ENCODE assay signal across 8 cellular contexts in genomic region chr3:19543212-19543841, GRCh38.
DNase-seq lines count a peak whose midpoint lies in the region; ATAC-seq and TF ChIP-seq lines count a peak whose summit lies in the region.

No MANE protein-coding gene starts in this region.

- no peak for TF ChIP-seq POLR2A in heart left ventricle (IDR thresholded peaks at IDR 0.05)

- H3K4me3 ChIP-seq in heart left ventricle: no peak overlapping the region

- peak overlapping the region; percentile 21 for H3K4me3 Mint-ChIP-seq in activated B cell treated with CpG ODN at 0.5 μM for 24 hours
- no peak overlapping the region for H3K4me3 Mint-ChIP-seq in mesothelial cell of epicardium
- no peak overlapping the region for H3K4me3 Mint-ChIP-seq in activated T-cell treated with anti-CD3 and anti-CD28 coated beads, Interleukin-2, amount 50 U/mL, for 4 hours

- TF ChIP-seq CTCF in heart left ventricle (IDR thresholded peaks at IDR 0.05) (peak; percentile 32 to 62 (median 58)), activated B cell treated with CpG ODN at 0.5 μM for 24 hours (IDR thresholded peaks at IDR 0.05) (peak; percentile 27), mesothelial cell of epicardium (IDR thresholded peaks at IDR 0.05; ENCODE audit: unreplicated experiment) (peak; percentile 16)

- H3K27me3 Mint-ChIP-seq in activated B cell treated with CpG ODN at 0.5 μM for 24 hours (no peaks in the 10 kb centered on the region), mesothelial cell of epicardium (ENCODE audit: low read depth) (no peaks in the 10 kb centered on the region)
- peaks cover 2% of the 10 kb centered on the region for H3K27me3 Mint-ChIP-seq in activated T-cell treated with anti-CD3 and anti-CD28 coated beads, Interleukin-2, amount 50 U/mL, for 4 hours (ENCODE audit: low read depth)

- no peaks in the 10 kb centered on the region for H3K36me3 ChIP-seq in heart left ventricle

- H3K27ac ChIP-seq in heart left ventricle: no peak overlapping the region

- H3K36me3 Mint-ChIP-seq in activated B cell treated with CpG ODN at 0.5 μM for 24 hours (ENCODE audit: low read depth) (no peaks in the 10 kb centered on the region), mesothelial cell of epicardium (no peaks in the 10 kb centered on the region)
- no peaks in the 10 kb centered on the region for H3K36me3 Mint-ChIP-seq in activated T-cell treated with anti-CD3 and anti-CD28 coated beads, Interleukin-2, amount 50 U/mL, for 4 hours (ENCODE audit: insufficient read depth)

- H3K27ac Mint-ChIP-seq in activated B cell treated with CpG ODN at 0.5 μM for 24 hours: peak overlapping the region; percentile 95
- H3K27ac Mint-ChIP-seq in mesothelial cell of epicardium: no peak overlapping the region

- DNase-seq in heart left ventricle (no peak), cardiac septum (ENCODE audit: low spot score) (no peak), HEK293T (ENCODE audit: extremely low spot score) (peak; percentile 14), LoVo (ENCODE audit: low spot score) (peak; percentile 13), activated B cell treated with CpG ODN at 0.5 μM for 24 hours (peak; percentile 21), mesothelial cell of epicardium (ENCODE audit: low spot score in 2 of 2, unreplicated experiment in 2 of 2) (no peak), GM03348 (ENCODE audit: low spot score) (no peak)
- no peak for DNase-seq in activated T-cell treated with anti-CD3 and anti-CD28 coated beads, Interleukin-2, amount 50 U/mL, for 4 hours

- ATAC-seq in heart left ventricle (peak; percentile 42 to 71 (median 58)), activated B cell treated with CpG ODN at 0.5 μM for 24 hours (ENCODE audit: low read depth) (peak; percentile 57)
- ATAC-seq in activated T-cell treated with anti-CD3 and anti-CD28 coated beads, Interleukin-2, amount 50 U/mL, for 4 hours: no peak

- no peaks in the 10 kb centered on the region for H3K9me3 Mint-ChIP-seq in activated B cell treated with CpG ODN at 0.5 μM for 24 hours
- no peaks in the 10 kb centered on the region for H3K9me3 Mint-ChIP-seq in mesothelial cell of epicardium
- H3K9me3 Mint-ChIP-seq in activated T-cell treated with anti-CD3 and anti-CD28 coated beads, Interleukin-2, amount 50 U/mL, for 4 hours: no peaks in the 10 kb centered on the region

- no peaks in the 10 kb centered on the region for H3K4me1 ChIP-seq in heart left ventricle

- no peaks in the 10 kb centered on the region for H3K9me3 ChIP-seq in heart left ventricle

- POLR2A ChIA-PET in HEK293T (lab: Yijun Ruan, JAX): no interaction called here
- POLR2A ChIA-PET in activated B cell treated with CpG ODN at 0.5 μM for 24 hours (lab: Charles Lee): no interaction called here

- intact Hi-C loops in heart left ventricle (cut with DNase I): loop anchor here in 8 of 10 donors (1.0 to 5.0 kb wide), 3 partner anchors 194 to 196 kb away; no protein-coding TSS in a partner anchor
- intact Hi-C loops in cardiac septum (cut with DNase I): loop anchor here (2.0 kb wide), 1 partner anchor 195 kb away; no protein-coding TSS in a partner anchor
- intact Hi-C loops in activated B cell treated with CpG ODN at 0.5 μM for 24 hours (cut with micrococcal nuclease): loop anchor here (1.0 to 10.0 kb wide), 13 partner anchors 181 to 1119 kb away; partner anchors contain the start of genes KAT2B, RAB5A, SATB1 and SGO1

- CTCF ChIA-PET in HEK293T (lab: Yijun Ruan, JAX) (interaction anchor here (0.6 kb wide), 1 partner anchor 194 kb away, joined by 3 read pairs; no protein-coding TSS in a partner anchor), activated B cell treated with CpG ODN at 0.5 μM for 24 hours (lab: Charles Lee) (interaction anchor here (0.7 to 4.0 kb wide), 7 partner anchors 10 to 329 kb away, joined by 3 to 64 read pairs (median 7); no protein-coding TSS in a partner anchor)

- H3K4me1 Mint-ChIP-seq in activated B cell treated with CpG ODN at 0.5 μM for 24 hours (peaks cover 69% of the 10 kb centered on the region), mesothelial cell of epicardium (no peaks in the 10 kb centered on the region)
- peaks cover 3% of the 10 kb centered on the region for H3K4me1 Mint-ChIP-seq in activated T-cell treated with anti-CD3 and anti-CD28 coated beads, Interleukin-2, amount 50 U/mL, for 4 hours (ENCODE audit: low read depth)

- 27 to 32% (median 28%) methylated on average over 4 of the region's 4 CpGs for WGBS in heart left ventricle, 4 donors

- H3K27me3 ChIP-seq in heart left ventricle: no peaks in the 10 kb centered on the region

TF ChIP-seq in HEK293T, 16 proteins besides CTCF, POLR2A, EP300 and RAD21:
- TF ChIP-seq BHLHE40 (IDR thresholded peaks at IDR 0.05; ENCODE audit: borderline replicate concordance) (no peak), FOXM1 (IDR thresholded peaks at IDR 0.05; ENCODE audit: borderline replicate concordance) (no peak), PKNOX1 (IDR thresholded peaks at IDR 0.05) (no peak), HDGF (IDR thresholded peaks at IDR 0.05; ENCODE audit: borderline replicate concordance) (no peak), ELF4 (IDR thresholded peaks at IDR 0.05) (no peak), FOXK2 (IDR thresholded peaks at IDR 0.05) (no peak), LEF1 (IDR thresholded peaks at IDR 0.05; ENCODE audit: borderline replicate concordance) (no peak), NFRKB (IDR thresholded peaks at IDR 0.05) (no peak), TARDBP (IDR thresholded peaks at IDR 0.05) (no peak), CTBP1 (IDR thresholded peaks at IDR 0.05; ENCODE audit: borderline replicate concordance) (no peak), FOXA1 (IDR thresholded peaks at IDR 0.05) (no peak), L3MBTL2 (conservative IDR thresholded peaks at IDR 0.05) (no peak), ZNF384 (IDR thresholded peaks at IDR 0.05) (no peak), SUZ12 (IDR thresholded peaks at IDR 0.05) (no peak), SP1 (IDR thresholded peaks at IDR 0.05) (no peak), ARNT (IDR thresholded peaks at IDR 0.05) (no peak)

Comparison
In these comparisons a context has a peak if more than half of its experiments do, and no peak if none do; other contexts are left out.
1. ATAC-seq: peak in heart left ventricle (4 of 4) and activated B cell treated with CpG ODN at 0.5 μM for 24 hours (single experiment); none in activated T-cell treated with anti-CD3 and anti-CD28 coated beads, Interleukin-2, amount 50 U/mL, for 4 hours (0 of 2).
2. DNase-seq: peak in HEK293T (single experiment), LoVo (single experiment) and activated B cell treated with CpG ODN at 0.5 μM for 24 hours (single experiment); none in heart left ventricle (0 of 5), cardiac septum (single experiment), mesothelial cell of epicardium (0 of 2), GM03348 (single experiment) and activated T-cell treated with anti-CD3 and anti-CD28 coated beads, Interleukin-2, amount 50 U/mL, for 4 hours (single experiment).
3. Peak in every context shown above with its lines, with median percentiles within 50 percentile points of each other: CTCF ChIP-seq.